Comparison of ENCODE assay signal across 1 cellular context in the genomic region with DNA sequence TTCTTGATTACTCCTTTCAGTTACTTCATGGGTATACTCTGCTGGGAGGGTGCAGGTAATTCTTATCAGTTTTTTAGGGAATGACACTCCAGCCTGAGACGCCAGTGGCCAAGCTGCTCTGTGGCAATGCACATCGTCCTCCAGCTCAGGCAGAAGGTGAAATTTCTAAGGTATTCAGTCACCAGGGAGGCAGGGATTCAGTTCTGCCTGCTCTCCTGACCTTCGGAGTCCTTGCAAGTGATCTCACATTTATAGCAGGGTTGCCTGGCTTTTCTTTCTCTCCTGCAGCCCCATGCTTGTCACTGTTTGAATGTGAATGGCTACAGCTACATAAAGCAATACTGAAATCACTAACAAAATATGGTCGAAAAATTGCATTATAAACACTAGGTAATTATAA.
TF ChIP-seq lines count a peak whose summit lies in the region.

No MANE protein-coding gene starts in this region.

TF ChIP-seq in GM23338, 12 proteins besides CTCF, POLR2A, EP300 and RAD21 (continued from another document):
- TF ChIP-seq, protein P1, sequence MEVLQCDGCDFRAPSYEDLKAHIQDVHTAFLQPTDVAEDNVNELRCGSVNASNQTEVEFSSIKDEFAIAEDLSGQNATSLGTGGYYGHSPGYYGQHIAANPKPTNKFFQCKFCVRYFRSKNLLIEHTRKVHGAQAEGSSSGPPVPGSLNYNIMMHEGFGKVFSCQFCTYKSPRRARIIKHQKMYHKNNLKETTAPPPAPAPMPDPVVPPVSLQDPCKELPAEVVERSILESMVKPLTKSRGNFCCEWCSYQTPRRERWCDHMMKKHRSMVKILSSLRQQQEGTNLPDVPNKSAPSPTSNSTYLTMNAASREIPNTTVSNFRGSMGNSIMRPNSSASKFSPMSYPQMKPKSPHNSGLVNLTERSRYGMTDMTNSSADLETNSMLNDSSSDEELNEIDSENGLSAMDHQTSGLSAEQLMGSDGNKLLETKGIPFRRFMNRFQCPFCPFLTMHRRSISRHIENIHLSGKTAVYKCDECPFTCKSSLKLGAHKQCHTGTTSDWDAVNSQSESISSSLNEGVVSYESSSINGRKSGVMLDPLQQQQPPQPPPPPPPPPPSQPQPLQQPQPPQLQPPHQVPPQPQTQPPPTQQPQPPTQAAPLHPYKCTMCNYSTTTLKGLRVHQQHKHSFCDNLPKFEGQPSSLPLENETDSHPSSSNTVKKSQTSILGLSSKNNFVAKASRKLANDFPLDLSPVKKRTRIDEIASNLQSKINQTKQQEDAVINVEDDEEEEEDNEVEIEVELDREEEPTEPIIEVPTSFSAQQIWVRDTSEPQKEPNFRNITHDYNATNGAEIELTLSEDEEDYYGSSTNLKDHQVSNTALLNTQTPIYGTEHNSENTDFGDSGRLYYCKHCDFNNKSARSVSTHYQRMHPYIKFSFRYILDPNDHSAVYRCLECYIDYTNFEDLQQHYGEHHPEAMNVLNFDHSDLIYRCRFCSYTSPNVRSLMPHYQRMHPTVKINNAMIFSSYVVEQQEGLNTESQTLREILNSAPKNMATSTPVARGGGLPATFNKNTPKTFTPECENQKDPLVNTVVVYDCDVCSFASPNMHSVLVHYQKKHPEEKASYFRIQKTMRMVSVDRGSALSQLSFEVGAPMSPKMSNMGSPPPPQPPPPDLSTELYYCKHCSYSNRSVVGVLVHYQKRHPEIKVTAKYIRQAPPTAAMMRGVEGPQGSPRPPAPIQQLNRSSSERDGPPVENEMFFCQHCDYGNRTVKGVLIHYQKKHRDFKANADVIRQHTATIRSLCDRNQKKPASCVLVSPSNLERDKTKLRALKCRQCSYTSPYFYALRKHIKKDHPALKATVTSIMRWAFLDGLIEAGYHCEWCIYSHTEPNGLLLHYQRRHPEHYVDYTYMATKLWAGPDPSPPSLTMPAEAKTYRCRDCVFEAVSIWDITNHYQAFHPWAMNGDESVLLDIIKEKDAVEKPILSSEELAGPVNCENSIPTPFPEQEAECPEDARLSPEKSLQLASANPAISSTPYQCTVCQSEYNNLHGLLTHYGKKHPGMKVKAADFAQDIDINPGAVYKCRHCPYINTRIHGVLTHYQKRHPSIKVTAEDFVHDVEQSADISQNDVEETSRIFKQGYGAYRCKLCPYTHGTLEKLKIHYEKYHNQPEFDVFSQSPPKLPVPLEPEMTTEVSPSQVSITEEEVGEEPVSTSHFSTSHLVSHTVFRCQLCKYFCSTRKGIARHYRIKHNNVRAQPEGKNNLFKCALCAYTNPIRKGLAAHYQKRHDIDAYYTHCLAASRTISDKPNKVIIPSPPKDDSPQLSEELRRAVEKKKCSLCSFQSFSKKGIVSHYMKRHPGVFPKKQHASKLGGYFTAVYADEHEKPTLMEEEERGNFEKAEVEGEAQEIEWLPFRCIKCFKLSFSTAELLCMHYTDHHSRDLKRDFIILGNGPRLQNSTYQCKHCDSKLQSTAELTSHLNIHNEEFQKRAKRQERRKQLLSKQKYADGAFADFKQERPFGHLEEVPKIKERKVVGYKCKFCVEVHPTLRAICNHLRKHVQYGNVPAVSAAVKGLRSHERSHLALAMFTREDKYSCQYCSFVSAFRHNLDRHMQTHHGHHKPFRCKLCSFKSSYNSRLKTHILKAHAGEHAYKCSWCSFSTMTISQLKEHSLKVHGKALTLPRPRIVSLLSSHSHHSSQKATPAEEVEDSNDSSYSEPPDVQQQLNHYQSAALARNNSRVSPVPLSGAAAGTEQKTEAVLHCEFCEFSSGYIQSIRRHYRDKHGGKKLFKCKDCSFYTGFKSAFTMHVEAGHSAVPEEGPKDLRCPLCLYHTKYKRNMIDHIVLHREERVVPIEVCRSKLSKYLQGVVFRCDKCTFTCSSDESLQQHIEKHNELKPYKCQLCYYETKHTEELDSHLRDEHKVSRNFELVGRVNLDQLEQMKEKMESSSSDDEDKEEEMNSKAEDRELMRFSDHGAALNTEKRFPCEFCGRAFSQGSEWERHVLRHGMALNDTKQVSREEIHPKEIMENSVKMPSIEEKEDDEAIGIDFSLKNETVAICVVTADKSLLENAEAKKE (CRISPR knock-in tag; IDR thresholded peaks at IDR 0.05): no peak
- TF ChIP-seq NANOG (IDR thresholded peaks at IDR 0.05; ENCODE audit: borderline replicate concordance) (no peak), EZH2 (IDR thresholded peaks at IDR 0.05; ENCODE audit: low read depth, unreplicated experiment) (no peak), ZNF331 (CRISPR knock-in tag; IDR thresholded peaks at IDR 0.05; ENCODE audit: low read depth) (no peak), POLR2AphosphoS5 (IDR thresholded peaks at IDR 0.05; ENCODE audit: low read depth) (no peak), CREB1 (CRISPR knock-in tag; IDR thresholded peaks at IDR 0.05; ENCODE audit: low read depth) (no peak), STAT1 (IDR thresholded peaks at IDR 0.05; ENCODE audit: unreplicated experiment) (no peak), JUNB (IDR thresholded peaks at IDR 0.05; ENCODE audit: unreplicated experiment) (no peak)
- TF ChIP-seq, protein P2, sequence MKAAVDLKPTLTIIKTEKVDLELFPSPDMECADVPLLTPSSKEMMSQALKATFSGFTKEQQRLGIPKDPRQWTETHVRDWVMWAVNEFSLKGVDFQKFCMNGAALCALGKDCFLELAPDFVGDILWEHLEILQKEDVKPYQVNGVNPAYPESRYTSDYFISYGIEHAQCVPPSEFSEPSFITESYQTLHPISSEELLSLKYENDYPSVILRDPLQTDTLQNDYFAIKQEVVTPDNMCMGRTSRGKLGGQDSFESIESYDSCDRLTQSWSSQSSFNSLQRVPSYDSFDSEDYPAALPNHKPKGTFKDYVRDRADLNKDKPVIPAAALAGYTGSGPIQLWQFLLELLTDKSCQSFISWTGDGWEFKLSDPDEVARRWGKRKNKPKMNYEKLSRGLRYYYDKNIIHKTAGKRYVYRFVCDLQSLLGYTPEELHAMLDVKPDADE (IDR thresholded peaks at IDR 0.05): no peak
- TF ChIP-seq, protein P3, sequence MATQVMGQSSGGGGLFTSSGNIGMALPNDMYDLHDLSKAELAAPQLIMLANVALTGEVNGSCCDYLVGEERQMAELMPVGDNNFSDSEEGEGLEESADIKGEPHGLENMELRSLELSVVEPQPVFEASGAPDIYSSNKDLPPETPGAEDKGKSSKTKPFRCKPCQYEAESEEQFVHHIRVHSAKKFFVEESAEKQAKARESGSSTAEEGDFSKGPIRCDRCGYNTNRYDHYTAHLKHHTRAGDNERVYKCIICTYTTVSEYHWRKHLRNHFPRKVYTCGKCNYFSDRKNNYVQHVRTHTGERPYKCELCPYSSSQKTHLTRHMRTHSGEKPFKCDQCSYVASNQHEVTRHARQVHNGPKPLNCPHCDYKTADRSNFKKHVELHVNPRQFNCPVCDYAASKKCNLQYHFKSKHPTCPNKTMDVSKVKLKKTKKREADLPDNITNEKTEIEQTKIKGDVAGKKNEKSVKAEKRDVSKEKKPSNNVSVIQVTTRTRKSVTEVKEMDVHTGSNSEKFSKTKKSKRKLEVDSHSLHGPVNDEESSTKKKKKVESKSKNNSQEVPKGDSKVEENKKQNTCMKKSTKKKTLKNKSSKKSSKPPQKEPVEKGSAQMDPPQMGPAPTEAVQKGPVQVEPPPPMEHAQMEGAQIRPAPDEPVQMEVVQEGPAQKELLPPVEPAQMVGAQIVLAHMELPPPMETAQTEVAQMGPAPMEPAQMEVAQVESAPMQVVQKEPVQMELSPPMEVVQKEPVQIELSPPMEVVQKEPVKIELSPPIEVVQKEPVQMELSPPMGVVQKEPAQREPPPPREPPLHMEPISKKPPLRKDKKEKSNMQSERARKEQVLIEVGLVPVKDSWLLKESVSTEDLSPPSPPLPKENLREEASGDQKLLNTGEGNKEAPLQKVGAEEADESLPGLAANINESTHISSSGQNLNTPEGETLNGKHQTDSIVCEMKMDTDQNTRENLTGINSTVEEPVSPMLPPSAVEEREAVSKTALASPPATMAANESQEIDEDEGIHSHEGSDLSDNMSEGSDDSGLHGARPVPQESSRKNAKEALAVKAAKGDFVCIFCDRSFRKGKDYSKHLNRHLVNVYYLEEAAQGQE (IDR thresholded peaks at IDR 0.05; ENCODE audit: unreplicated experiment): no peak
